In the genomic region with DNA sequence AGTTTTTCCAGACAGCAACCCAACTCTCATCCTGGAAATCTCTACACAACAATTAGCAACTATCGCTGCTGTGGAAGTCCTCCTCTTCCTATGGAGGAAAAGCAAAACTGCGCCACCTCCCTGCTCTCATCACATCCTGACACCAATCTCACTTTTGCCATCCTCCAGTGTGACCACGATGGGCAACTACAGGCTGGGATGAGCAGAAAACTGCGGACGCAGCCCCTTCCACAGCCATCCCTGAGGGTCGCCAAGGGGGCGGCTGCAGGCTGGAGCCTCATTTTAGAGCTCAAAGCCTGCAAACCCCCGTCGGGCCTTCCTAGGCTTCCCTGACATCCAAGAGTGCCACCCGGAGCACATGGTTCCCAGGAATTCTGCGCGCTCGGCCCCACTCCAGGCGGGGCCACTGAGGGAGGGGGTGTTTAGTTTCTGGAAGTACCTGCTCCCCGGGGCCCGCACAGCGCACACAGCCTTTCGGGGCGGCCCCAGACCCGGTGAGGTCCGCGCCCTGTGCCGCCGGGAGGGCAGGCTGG, we compare ENCODE assay signal across 8 cellular contexts. TPM values are rescaled to one million over a fixed set of nuclear protein-coding genes. Genes with fewer than 3 reads are reported as not detected.
DNase-seq lines count a peak whose midpoint lies in the region; ATAC-seq, FAIRE-seq and TF ChIP-seq lines count a peak whose summit lies in the region.

No MANE protein-coding gene starts in this region.

- intact Hi-C loops in stomach (cut with DNase I; ENCODE audit: low total_unique reads) = no loop called here

- ATAC-seq in GM18867 (IDR thresholded peaks at IDR 0.05; ENCODE audit: unreplicated experiment) = no peak

- H3K9ac ChIP-seq in adipocyte (ENCODE audit: low read length) = peak overlapping the region; percentile 58

- WGBS in stomach, 5 donors = 18 to 43% (median 24%) methylated on average over 10 to 24 of the region's 24 CpGs

- H3K4me3 ChIP-seq in adipocyte (ENCODE audit: low read length) = peak overlapping the region; percentile 77
- H3K4me3 ChIP-seq in iPS-18c (ENCODE audit: insufficient read depth, low read depth, low read length) = peak overlapping the region; percentile 57
- H3K4me3 ChIP-seq in stomach = peak overlapping the region; percentile 42 to 56 (median 48)

- FAIRE-seq in HTR-8/SVneo (lab: Jason Lieb, UNC) = peak; percentile 84

- no peak for TF ChIP-seq CTCF in stomach (IDR thresholded peaks at IDR 0.05)

- peaks cover 2% of the 10 kb centered on the region for H3K9me3 ChIP-seq in adipocyte (ENCODE audit: control insufficient read depth, low read length)
- no peaks in the 10 kb centered on the region for H3K9me3 ChIP-seq in iPS-18c (ENCODE audit: control insufficient read depth, insufficient read depth, low read length)
- no peaks in the 10 kb centered on the region for H3K9me3 ChIP-seq in stomach

- peaks cover 8% of the 10 kb centered on the region for H3K36me3 ChIP-seq in adipocyte (ENCODE audit: control insufficient read depth, insufficient read depth, low read length, severe bottlenecking)
- peaks cover 5 to 24% (median 16%) of the 10 kb centered on the region in 4 donors for H3K36me3 ChIP-seq in stomach

- DNase-seq in EL (peak; percentile 51), HTR-8/SVneo (ENCODE audit: insufficient read length, low spot score) (peak; percentile 78), adipocyte (ENCODE audit: low read depth) (peak; percentile 61), stomach (no peak), NCI-H1436 treated with DMSO at 0.1 percent for 48 hours (lab: John Stamatoyannopoulos, UW) (no peak)
- DNase-seq in stimulated activated naive CD4-positive, alpha-beta T cell treated with Interleukin-2 at 50 U/mL for 16 hours (lab: John Stamatoyannopoulos, UW) = no peak

- TF ChIP-seq POLR2A in stomach (IDR thresholded peaks at IDR 0.05) = no peak

- no peak for TF ChIP-seq EP300 in stomach (IDR thresholded peaks at IDR 0.05)

- no peaks in the 10 kb centered on the region for H3K27me3 ChIP-seq in adipocyte (replicated peaks; ENCODE audit: control insufficient read depth, insufficient read depth, low read length)
- H3K27me3 ChIP-seq in stomach = peaks cover 0 to 4% (median 0%) of the 10 kb centered on the region in 3 donors

- H3K4me1 ChIP-seq in adipocyte (ENCODE audit: control insufficient read depth, insufficient read depth, low read length) = peaks cover 20% of the 10 kb centered on the region
- H3K4me1 ChIP-seq in stomach = peaks cover 8 to 22% (median 17%) of the 10 kb centered on the region in 4 donors

- H3K27ac ChIP-seq in stomach = no peak overlapping the region

RNA-seq across cellular contexts. Expression of gene TCFL5, which starts 1.2 kb away (rescaled TPM):
- total RNA-seq in stomach = 10 to 100 TPM in 2 of 5 donors, 1 to 10 TPM in 3; 3.0 to 29.5 (median 9.5) TPM
- polyA plus RNA-seq in stomach = 1 to 10 TPM; 4.8 to 5.7 (median 5.0) TPM

RNA-seq across cellular contexts. Expression of gene COL9A3, which starts 43.6 kb away (rescaled TPM):
- total RNA-seq in stomach = 10 to 100 TPM in 1 of 5 donors, 1 to 10 TPM in 1, not detected in 3; 2.3 to 18.2 TPM
- polyA plus RNA-seq in stomach = 1 to 10 TPM; 2.4 to 5.2 (median 3.9) TPM

RNA-seq across cellular contexts. Expression of gene OGFR, which starts 55.8 kb away (rescaled TPM):
- total RNA-seq in stomach = 10 to 100 TPM; 20.1 to 75.3 (median 43.2) TPM
- polyA plus RNA-seq in stomach = 10 to 100 TPM; 31.9 to 51.9 (median 41.5) TPM

Comparison
In these comparisons a context has a peak if more than half of its experiments do, and no peak if none do; other contexts are left out.
1. DNase-seq: peak in EL (single experiment), HTR-8/SVneo (single experiment) and adipocyte (single experiment); none in stomach (single experiment), stimulated activated naive CD4-positive, alpha-beta T cell treated with Interleukin-2 at 50 U/mL for 16 hours (single experiment) and NCI-H1436 treated with DMSO at 0.1 percent for 48 hours (single experiment).
2. Peak in every context shown above with its lines, with median percentiles within 50 percentile points of each other: H3K4me3 ChIP-seq.